In genomic region chr1:148952938-148953616, GRCh38 we compare ENCODE assay signal across 8 cellular contexts.
A peak's percentile ranks its signal among the peaks of the same experiment; 100 is the strongest.
DNase-seq lines count a peak whose midpoint lies in the region; ATAC-seq and TF ChIP-seq lines count a peak whose summit lies in the region.
"Not testable (repeated sequence)": the region's sequence is repeated elsewhere in the genome, so short reads cannot be mapped to it uniquely, and the experiment has no call there.

No MANE protein-coding gene starts in this region.

- H3K4me1 ChIP-seq in heart left ventricle, result peaks cover 0 to 23% (median 4%) of the 10 kb centered on the region in 12 donors
- H3K4me1 ChIP-seq in naive thymus-derived CD4-positive, alpha-beta T cell (ENCODE audit: control insufficient read depth in 2 of 2, insufficient read depth in 2 of 2, low read length in 2 of 2), result not testable (repeated sequence)

- peak; percentile 17 for ATAC-seq in GM21723 (IDR thresholded peaks at IDR 0.05; ENCODE audit: unreplicated experiment)
- peak in 1 of 4 donors; percentile 2 for ATAC-seq in heart left ventricle
- ATAC-seq in naive thymus-derived CD4-positive, alpha-beta T cell, result peak; percentile 1
- not testable (repeated sequence) for ATAC-seq in stimulated activated naive CD8-positive, alpha-beta T cell treated with anti-CD3 and anti-CD28 coated beads, Interleukin-15, Interleukin-2, amounts not matched to agents 100 U/mL and 50 U/mL, for 24 hours

- H3K27me3 ChIP-seq in brain microvascular endothelial cell (replicated peaks); heart left ventricle; naive thymus-derived CD4-positive, alpha-beta T cell (ENCODE audit: control insufficient read depth in 2 of 2, insufficient read depth in 2 of 2, low read length in 2 of 2): not testable (repeated sequence)

- not testable (repeated sequence) for H3K36me3 ChIP-seq in brain microvascular endothelial cell (replicated peaks); heart left ventricle; naive thymus-derived CD4-positive, alpha-beta T cell (ENCODE audit: control insufficient read depth in 2 of 3, insufficient read depth in 3 of 3, low read length in 3 of 3)

- CTCF ChIA-PET in naive thymus-derived CD4-positive, alpha-beta T cell (lab: Charles Lee), result not testable (repeated sequence)

- H3K4me1 Mint-ChIP-seq in naive thymus-derived CD4-positive, alpha-beta T cell, result peaks cover 6 to 24% (median 14%) of the 10 kb centered on the region in 7 donors

- H3K4me3 Mint-ChIP-seq in naive thymus-derived CD4-positive, alpha-beta T cell, result peak overlapping the region; percentile 78 to 91 (median 84)

- TF ChIP-seq POLR2A in heart left ventricle (IDR thresholded peaks at IDR 0.05), result not testable (repeated sequence)

- not testable (repeated sequence) for H3K36me3 Mint-ChIP-seq in naive thymus-derived CD4-positive, alpha-beta T cell

- in situ Hi-C loops in brain microvascular endothelial cell (cut with HindIII; ENCODE audit: low pct_ligation_motif_present, low sequenced_read_pairs), result not testable (repeated sequence)

- 17 to 34% (median 21%) methylated on average over 16 to 24 of the region's 28 CpGs for WGBS in heart left ventricle, 4 donors

- DNase-seq in COLO668 (lab: John Stamatoyannopoulos, UW; ENCODE audit: unreplicated experiment) (peak; percentile 28), NAMALWA (ENCODE audit: low spot score) (peak; percentile 12), UCSD-AML1 (lab: John Stamatoyannopoulos, UW; ENCODE audit: unreplicated experiment) (peak; percentile 9), brain microvascular endothelial cell (peak; percentile 25), heart left ventricle (peak; percentile 8 to 54 (median 24))
- peak in 6 of 9 donors; percentile 5 to 34 (median 17) for DNase-seq in naive thymus-derived CD4-positive, alpha-beta T cell
- DNase-seq in stimulated activated naive CD8-positive, alpha-beta T cell treated with anti-CD3 and anti-CD28 coated beads, Interleukin-15, Interleukin-2, amounts not matched to agents 100 U/mL and 50 U/mL, for 24 hours, result peak; percentile 23

- peak overlapping the region in 2 of 9 donors; percentile 36 to 78 for H3K27ac Mint-ChIP-seq in naive thymus-derived CD4-positive, alpha-beta T cell

- not testable (repeated sequence) for H3K27ac ChIP-seq in brain microvascular endothelial cell; naive thymus-derived CD4-positive, alpha-beta T cell (ENCODE audit: low read depth, low read length)
- H3K27ac ChIP-seq in heart left ventricle, result peak overlapping the region in 5 of 12 donors; percentile 22 to 73 (median 49)

- H3K27me3 Mint-ChIP-seq in naive thymus-derived CD4-positive, alpha-beta T cell, result not testable (repeated sequence)

- H3K9me3 ChIP-seq in heart left ventricle; naive thymus-derived CD4-positive, alpha-beta T cell (ENCODE audit: control insufficient read depth in 2 of 3, low read length in 3 of 3): not testable (repeated sequence)

- peak overlapping the region; percentile 63 for H3K4me3 ChIP-seq in brain microvascular endothelial cell (ENCODE audit: low read depth, low read length)
- peak overlapping the region in 11 of 12 donors; percentile 20 to 62 (median 54) for H3K4me3 ChIP-seq in heart left ventricle
- peak overlapping the region; percentile 54 for H3K4me3 ChIP-seq in naive thymus-derived CD4-positive, alpha-beta T cell (ENCODE audit: low read length)

- intact Hi-C loops in heart left ventricle (cut with DNase I); naive thymus-derived CD4-positive, alpha-beta T cell (cut with micrococcal nuclease): not testable (repeated sequence)

- TF ChIP-seq CTCF in brain microvascular endothelial cell (IDR thresholded peaks at IDR 0.05; ENCODE audit: low read depth, low read length, missing control alignments); heart left ventricle (IDR thresholded peaks at IDR 0.05): not testable (repeated sequence)

- H3K9me3 Mint-ChIP-seq in naive thymus-derived CD4-positive, alpha-beta T cell, result not testable (repeated sequence)

- POLR2A ChIA-PET in naive thymus-derived CD4-positive, alpha-beta T cell (lab: Charles Lee), result not testable (repeated sequence)
